18 cellular contexts compared by ENCODE assay signal in genomic region chr15:90074916-90075315, GRCh38. TPM values are rescaled to one million over a fixed set of nuclear protein-coding genes. Genes with fewer than 3 reads are reported as not detected.
DNase-seq lines count a peak whose midpoint lies in the region; ATAC-seq and TF ChIP-seq lines count a peak whose summit lies in the region.
"Had no signal": no experiment of that assay in that cellular context is flagged by ENCODE, and none has a peak within 500 bp of the region (broad histone marks: within the 10 kb centered on the region; RNA-seq: fewer than 3 reads in every experiment).

No MANE protein-coding gene starts in this region.

- H3K36me3 ChIP-seq in Panc1 (ENCODE audit: control insufficient read depth, insufficient read depth, low read length) (no peaks in the 10 kb centered on the region), hepatocyte (replicated peaks; ENCODE audit: insufficient read depth, low read depth) (no peaks in the 10 kb centered on the region), neuronal stem cell (replicated peaks in 1 of 2; ENCODE audit: control insufficient read depth in 2 of 2, insufficient read depth in 2 of 2, low read length in 2 of 2) (peaks cover 50 to 79% of the 10 kb centered on the region in 2 donors)

- CTCF ChIA-PET in Panc1 (lab: Charles Lee) = interaction anchor here (0.6 kb wide), 1 partner anchor 112 kb away, joined by 7 read pairs; no protein-coding TSS in a partner anchor

- H3K4ac ChIP-seq in neuronal stem cell (ENCODE audit: low read length) = no peak overlapping the region

- H3K9me2 ChIP-seq in hepatocyte (replicated peaks; ENCODE audit: insufficient read depth) = no peaks in the 10 kb centered on the region

- H2AFZ ChIP-seq in hepatocyte (no peak overlapping the region), neuronal stem cell (ENCODE audit: low read length) (no peak overlapping the region)

- no peak overlapping the region for H3K4me3 Mint-ChIP-seq in activated T-cell treated with anti-CD3 and anti-CD28 coated beads, Interleukin-2, amount 50 U/mL, for 72 hours
- H3K4me3 Mint-ChIP-seq: IgD-negative memory B cell had no signal

- H4K8ac ChIP-seq in neuronal stem cell (ENCODE audit: low read depth, low read length) = no peak overlapping the region

- no peaks in the 10 kb centered on the region for H3K9me3 ChIP-seq in Panc1 (ENCODE audit: control insufficient read depth, insufficient read depth, low read depth, low read length)
- no peaks in the 10 kb centered on the region for H3K9me3 ChIP-seq in hepatocyte (ENCODE audit: low read depth)
- H3K9me3 ChIP-seq in neuronal stem cell (replicated peaks in 1 of 2; ENCODE audit: control insufficient read depth in 2 of 2, insufficient read depth in 1 of 2, low read depth in 1 of 2, low read length in 2 of 2) = no peaks in the 10 kb centered on the region

- TF ChIP-seq CTCF in Panc1 (IDR thresholded peaks at IDR 0.05) (no peak), hepatocyte (IDR thresholded peaks at IDR 0.05; ENCODE audit: poor library complexity) (no peak), GM20000 (IDR thresholded peaks at IDR 0.05; ENCODE audit: extremely low read depth, missing control alignments) (no peak)

- H3K23ac ChIP-seq in neuronal stem cell (ENCODE audit: low read depth, low read length, poor library complexity) = no peak overlapping the region

- H3K9me3 Mint-ChIP-seq in activated T-cell treated with anti-CD3 and anti-CD28 coated beads, Interleukin-2, amount 50 U/mL, for 72 hours = no peaks in the 10 kb centered on the region
- H3K9me3 Mint-ChIP-seq: IgD-negative memory B cell had no signal

- WGBS in hepatocyte (ENCODE audit: low lambda C conversion rate, missing lambda C conversion rate) = 87% methylated on average over 5 of the region's 5 CpGs
- no CpG with 5 or more reads among the region's 5 CpGs for WGBS in neuronal stem cell (ENCODE audit: extremely low coverage in 2 of 2, insufficient read length in 2 of 2, insufficient replicate concordance in 1 of 2), 2 donors

- H3K9ac ChIP-seq in neuronal stem cell (ENCODE audit: low read depth, low read length, poor library complexity) = no peak overlapping the region

- no peak for DNase-seq in activated T-cell treated with anti-CD3 and anti-CD28 coated beads, Interleukin-2, amount 50 U/mL, for 72 hours
- DNase-seq in activated T-cell treated with anti-CD3 and anti-CD28 coated beads for 4 hours = no peak
- no peak for DNase-seq in Panc1 (ENCODE audit: low read depth, low spot score)
- DNase-seq in hepatocyte (ENCODE audit: low spot score) = no peak
- DNase-seq in neuronal stem cell (ENCODE audit: low spot score) = no peak
- DNase-seq in GM20000 (ENCODE audit: low spot score) = no peak
- no peak for DNase-seq in NCI-H146 (lab: John Stamatoyannopoulos, UW)
- DNase-seq: ACHN; COR-L47; GF-D8; GOT3; NCI-H1105 treated with DMSO at 0.1 percent for 48 hours; NCI-H345; stimulated activated naive CD4-positive, alpha-beta T cell; WERI-Rb-1 had no signal

- no peak overlapping the region for H2BK120ac ChIP-seq in neuronal stem cell (ENCODE audit: low read depth, low read length)

- H3K27ac Mint-ChIP-seq in activated T-cell treated with anti-CD3 and anti-CD28 coated beads, Interleukin-2, amount 50 U/mL, for 72 hours = peak overlapping the region; percentile 43

- H3K79me1 ChIP-seq in neuronal stem cell (ENCODE audit: low read depth, low read length) = peaks cover 7% of the 10 kb centered on the region

- H3K4me1 Mint-ChIP-seq in activated T-cell treated with anti-CD3 and anti-CD28 coated beads, Interleukin-2, amount 50 U/mL, for 72 hours (ENCODE audit: low read depth) = peaks cover 29% of the 10 kb centered on the region

- H2BK15ac ChIP-seq in neuronal stem cell (ENCODE audit: low read length) = no peak overlapping the region

- H3K27ac ChIP-seq in Panc1 (ENCODE audit: low read length) (no peak overlapping the region), hepatocyte (peak overlapping the region; percentile 76), skin epidermis (peak overlapping the region in 19 of 21 experiments; percentile 22 to 85 (median 71)), neuronal stem cell (replicated peaks; ENCODE audit: low read length) (no peak overlapping the region)
- H3K27ac ChIP-seq: WERI-Rb-1 had no signal

- H4K20me1 ChIP-seq in hepatocyte (ENCODE audit: insufficient read depth, poor library complexity, severe bottlenecking) = no peaks in the 10 kb centered on the region

- intact Hi-C loops in Panc1 (cut with micrococcal nuclease; ENCODE audit: unreplicated experiment) = loop anchor here (5.0 to 10.0 kb wide), 3 partner anchors 73 to 330 kb away; partner anchors contain the start of gene ZNF710

- H3K79me2 ChIP-seq in hepatocyte = peaks cover 5% of the 10 kb centered on the region

- H3K4me2 ChIP-seq in hepatocyte (no peak overlapping the region), neuronal stem cell (ENCODE audit: insufficient read depth, low read length, poor library complexity, severe bottlenecking) (no peak overlapping the region)

- H2BK12ac ChIP-seq in neuronal stem cell (ENCODE audit: low read length) = no peak overlapping the region

- H3K27me3 Mint-ChIP-seq in activated T-cell treated with anti-CD3 and anti-CD28 coated beads, Interleukin-2, amount 50 U/mL, for 72 hours (ENCODE audit: low read depth) = no peaks in the 10 kb centered on the region
- H3K27me3 Mint-ChIP-seq: IgD-negative memory B cell had no signal

- H4K91ac ChIP-seq in neuronal stem cell (ENCODE audit: low read depth, low read length, poor library complexity) = no peak overlapping the region

- no peak overlapping the region for H3K18ac ChIP-seq in neuronal stem cell (ENCODE audit: low read length)

- no TSS peak for BruUV-seq in Panc1 (replicated peaks; lab: Mats Ljungman, UMichigan)

- ATAC-seq in activated T-cell treated with anti-CD3 and anti-CD28 coated beads, Interleukin-2, amount 50 U/mL, for 72 hours (replicated peaks in 1 of 2) = no peak
- 0 out of 2 replicates have a peak, but pooled peaks have one; percentile 46 for ATAC-seq in Panc1
- ATAC-seq: SK-N-SH treated with all-trans-retinoic acid at 6 μM for 48 hours had no signal

- no peak overlapping the region for H2BK5ac ChIP-seq in neuronal stem cell (ENCODE audit: low read length)

- POLR2A ChIA-PET in Panc1 (lab: Charles Lee) = interaction anchor here (0.6 kb wide), 1 partner anchor 380 kb away, joined by 3 read pairs; no protein-coding TSS in a partner anchor

- H3K27me3 ChIP-seq in Panc1 (ENCODE audit: control insufficient read depth, insufficient read depth, low read length) = no peaks in the 10 kb centered on the region
- H3K27me3 ChIP-seq in hepatocyte = no peaks in the 10 kb centered on the region
- H3K27me3 ChIP-seq in neuronal stem cell (ENCODE audit: control insufficient read depth in 3 of 3, insufficient read depth in 3 of 3, low read depth in 1 of 3, low read length in 3 of 3) = no peaks in the 10 kb centered on the region

- H3K4me1 ChIP-seq in Panc1 (ENCODE audit: control insufficient read depth, insufficient read depth, low read length) = no peaks in the 10 kb centered on the region
- H3K4me1 ChIP-seq in hepatocyte (ENCODE audit: insufficient read depth) = peaks cover 13% of the 10 kb centered on the region
- H3K4me1 ChIP-seq in neuronal stem cell (ENCODE audit: control insufficient read depth in 2 of 2, insufficient read depth in 1 of 2, low read depth in 1 of 2, low read length in 2 of 2) = peaks cover 0 to 4% of the 10 kb centered on the region in 2 donors

- in situ Hi-C loops in Panc1 (cut with HindIII; ENCODE audit: low pct_unique_long_range_greater_than_20kb, low sequenced_read_pairs) = no loop called here

- H3K4me3 ChIP-seq in Panc1 (ENCODE audit: low read depth in 2 of 2, low read length in 2 of 2) (no peak overlapping the region), hepatocyte (no peak overlapping the region), skin epidermis (no peak overlapping the region), neuronal stem cell (ENCODE audit: low read length in 2 of 2) (no peak overlapping the region)

- H2AK5ac ChIP-seq in neuronal stem cell (ENCODE audit: low read depth, low read length) = no peak overlapping the region

- peaks cover 2 to 4% of the 10 kb centered on the region in 2 donors for H3K36me3 Mint-ChIP-seq in activated T-cell treated with anti-CD3 and anti-CD28 coated beads, Interleukin-2, amount 50 U/mL, for 72 hours (ENCODE audit: insufficient read depth in 2 of 2)

- H3K14ac ChIP-seq in neuronal stem cell (ENCODE audit: low read length) = no peak overlapping the region

RNA-seq across cellular contexts. Expression of gene IDH2, which starts 27.4 kb away (rescaled TPM):
- total RNA-seq in activated T-cell treated with anti-CD3 and anti-CD28 coated beads, Interleukin-2, amount 50 U/mL, for 72 hours = 100 to 1,000 TPM; 123 to 170 TPM
- 197 TPM for total RNA-seq in Panc1 (2021; ENCODE audit: unreplicated experiment)
- polyA plus RNA-seq in Panc1 (2012; ENCODE audit: insufficient read length) = 331 TPM
- 157 and 163 TPM in 2 replicates for total RNA-seq in hepatocyte
- polyA plus RNA-seq in hepatocyte = 310 and 327 TPM in 2 replicates
- polyA plus RNA-seq in neuronal stem cell (2013, experiment 1 of 2) = 111 TPM
- polyA plus RNA-seq in neuronal stem cell (2013, experiment 2 of 2) = 110 TPM

Comparison
In these comparisons a context has a peak if more than half of its experiments do, and no peak if none do; other contexts are left out.
1. H3K27ac ChIP-seq: peak in hepatocyte (single experiment) and skin epidermis (19 of 21); none in Panc1 (single experiment) and neuronal stem cell (single experiment).